ENCODE assay signal across 7 cellular contexts in the genomic region with DNA sequence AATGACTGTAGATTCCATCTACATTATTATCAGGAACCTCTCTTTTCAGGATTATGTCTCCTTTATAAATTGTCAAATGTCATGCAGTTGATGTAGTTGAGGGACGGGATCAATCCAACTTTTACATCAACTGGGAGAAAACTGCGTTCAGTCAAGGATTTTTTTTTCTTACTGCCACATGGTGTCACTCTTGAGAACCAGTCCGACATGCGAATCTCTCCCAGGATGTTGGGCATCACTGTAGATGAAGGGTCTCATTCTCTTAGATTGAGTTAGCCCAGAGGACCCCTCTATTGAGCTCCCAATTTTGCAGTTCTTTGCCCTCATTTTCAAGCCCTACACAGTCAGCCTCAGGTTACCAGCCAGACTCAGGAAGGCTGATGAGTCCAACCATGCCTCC.
DNase-seq lines count a peak whose midpoint lies in the region; ATAC-seq and TF ChIP-seq lines count a peak whose summit lies in the region.

No MANE protein-coding gene starts in this region.

- peak; percentile 15 for TF ChIP-seq CTCF in GM12865 (IDR thresholded peaks at IDR 0.05; ENCODE audit: insufficient read depth, low read depth, low read length, missing control alignments)
- peak; percentile 57 for TF ChIP-seq CTCF in choroid plexus epithelial cell (conservative IDR thresholded peaks at IDR 0.05; ENCODE audit: low read depth, low read length)
- peak; percentile 52 for TF ChIP-seq CTCF in osteocyte (IDR thresholded peaks at IDR 0.05)

- H3K9me3 Mint-ChIP-seq in osteocyte (ENCODE audit: unreplicated experiment), result no peaks in the 10 kb centered on the region

- intact Hi-C loops in cardiac septum (cut with DNase I), result no loop called here

- H3K36me3 Mint-ChIP-seq in osteocyte (ENCODE audit: unreplicated experiment), result no peaks in the 10 kb centered on the region

- no peak for ATAC-seq in HG02610 (IDR thresholded peaks at IDR 0.05; ENCODE audit: unreplicated experiment)

- no peak overlapping the region for H3K27ac Mint-ChIP-seq in osteocyte (ENCODE audit: unreplicated experiment)

- peaks cover 50% of the 10 kb centered on the region for H3K27me3 Mint-ChIP-seq in osteocyte (ENCODE audit: unreplicated experiment)

- H3K4me1 Mint-ChIP-seq in osteocyte (ENCODE audit: unreplicated experiment), result no peaks in the 10 kb centered on the region

- DNase-seq in GM12865 (ENCODE audit: low read depth) (peak; percentile 20), NAMALWA (ENCODE audit: low spot score) (peak; percentile 35), choroid plexus epithelial cell (ENCODE audit: low read depth) (peak; percentile 52), osteocyte (ENCODE audit: extremely low spot score, unreplicated experiment) (no peak), cardiac septum (ENCODE audit: low spot score) (no peak)
- DNase-seq in stimulated activated naive CD4-positive, alpha-beta T cell treated with Interleukin-2 at 50 U/mL for 16 hours (lab: John Stamatoyannopoulos, UW), result no peak

- no peak overlapping the region for H3K4me3 Mint-ChIP-seq in osteocyte (ENCODE audit: unreplicated experiment)

- H3K4me3 ChIP-seq in GM12865 (ENCODE audit: low read depth, low read length), result no peak overlapping the region
- no peak overlapping the region for H3K4me3 ChIP-seq in choroid plexus epithelial cell (ENCODE audit: low read depth, low read length)

Comparison
In these comparisons a context has a peak if more than half of its experiments do, and no peak if none do; other contexts are left out.
1. DNase-seq: peak in GM12865 (single experiment), NAMALWA (single experiment) and choroid plexus epithelial cell (single experiment); none in osteocyte (single experiment), stimulated activated naive CD4-positive, alpha-beta T cell treated with Interleukin-2 at 50 U/mL for 16 hours (single experiment) and cardiac septum (single experiment).
2. Peak in every context shown above with its lines, with median percentiles within 50 percentile points of each other: CTCF ChIP-seq.